Comparison of ENCODE assay signal across 11 cellular contexts in genomic region chr3:71310595-71311319, GRCh38.
A peak's percentile ranks its signal among the peaks of the same experiment; 100 is the strongest.
DNase-seq lines count a peak whose midpoint lies in the region; ATAC-seq, FAIRE-seq and TF ChIP-seq lines count a peak whose summit lies in the region.
"Had no signal": no experiment of that assay in that cellular context is flagged by ENCODE, and none has a peak within 500 bp of the region (broad histone marks: within the 10 kb centered on the region; RNA-seq: fewer than 3 reads in every experiment).

No MANE protein-coding gene starts in this region.

- no peaks in the 10 kb centered on the region for H3K9me3 Mint-ChIP-seq in activated CD4-positive, alpha-beta T cell treated with anti-CD3 and anti-CD28 coated beads for 36 hours (ENCODE audit: low read depth)
- no peaks in the 10 kb centered on the region for H3K9me3 Mint-ChIP-seq in astrocyte (ENCODE audit: unreplicated experiment)

- H4K20me1 ChIP-seq in astrocyte (ENCODE audit: insufficient read depth, low read length), result peaks cover 20% of the 10 kb centered on the region
- no peaks in the 10 kb centered on the region for H4K20me1 ChIP-seq in HepG2 (ENCODE audit: insufficient read depth, low read length)

- H3K79me2 ChIP-seq in astrocyte (ENCODE audit: insufficient read depth, low read length) (peaks cover 73% of the 10 kb centered on the region), HepG2 (ENCODE audit: insufficient read depth, low read length) (peaks cover 10% of the 10 kb centered on the region)

- H3K9me3 ChIP-seq in astrocyte (ENCODE audit: insufficient read depth, low read depth, low read length) (no peaks in the 10 kb centered on the region), HepG2 (ENCODE audit: low read length) (no peaks in the 10 kb centered on the region), thoracic aorta (no peaks in the 10 kb centered on the region)
- H3K9me3 ChIP-seq: BLaER1 treated with 17β-estradiol and CSF1 and Interleukin-3, amounts not matched to agents 10 nM and 100 nM had no signal

- intact Hi-C loops in activated CD4-positive, alpha-beta T cell treated with anti-CD3 and anti-CD28 coated beads for 36 hours (cut with DNase I, micrococcal nuclease), result no loop called here
- intact Hi-C loops in HepG2 (cut with micrococcal nuclease; ENCODE audit: unreplicated experiment), result no loop called here

- no peaks in the 10 kb centered on the region for H3K27me3 ChIP-seq in astrocyte (ENCODE audit: insufficient read depth, low read length)
- no peaks in the 10 kb centered on the region for H3K27me3 ChIP-seq in HepG2 (ENCODE audit: control insufficient read depth in 1 of 2, insufficient read depth in 2 of 2, low read length in 2 of 2)
- no peaks in the 10 kb centered on the region for H3K27me3 ChIP-seq in thoracic aorta (replicated peaks; ENCODE audit: insufficient read depth)

- peaks cover 12% of the 10 kb centered on the region for H3K36me3 Mint-ChIP-seq in activated CD4-positive, alpha-beta T cell treated with anti-CD3 and anti-CD28 coated beads for 36 hours (ENCODE audit: low read depth)
- peaks cover 10% of the 10 kb centered on the region for H3K36me3 Mint-ChIP-seq in astrocyte (ENCODE audit: low read depth, unreplicated experiment)

- no peak for TF ChIP-seq RAD21 in HepG2 (CRISPR knock-in tag; IDR thresholded peaks at IDR 0.05)

- BruUV-seq in HepG2 (replicated peaks; lab: Mats Ljungman, UMichigan), result no TSS peak

- H2AFZ ChIP-seq in astrocyte (ENCODE audit: low read depth, low read length) (no peak overlapping the region), HepG2 (ENCODE audit: low read length) (no peak overlapping the region)

- POLR2A ChIA-PET in activated CD4-positive, alpha-beta T cell treated with anti-CD3 and anti-CD28 coated beads for 36 hours (lab: Charles Lee), result no interaction called here
- POLR2A ChIA-PET in HepG2 (lab: Yijun Ruan, JAX), result no interaction called here

- no peak overlapping the region for H3K4me3 Mint-ChIP-seq in activated CD4-positive, alpha-beta T cell treated with anti-CD3 and anti-CD28 coated beads for 36 hours
- no peak overlapping the region for H3K4me3 Mint-ChIP-seq in astrocyte (ENCODE audit: unreplicated experiment)

- in situ Hi-C loops in HepG2 (cut with HindIII; ENCODE audit: extremely low pct_ligation_motif_present, low pct_unique_long_range_greater_than_20kb), result no loop called here

- peak overlapping the region; percentile 67 for H3K27ac ChIP-seq in astrocyte (ENCODE audit: low read depth, low read length)
- no peak overlapping the region for H3K27ac ChIP-seq in HepG2 (ENCODE audit: extremely low read length, insufficient read depth, low read length)
- peak overlapping the region; percentile 35 to 66 for H3K27ac ChIP-seq in thoracic aorta
- H3K27ac ChIP-seq: BLaER1 treated with 17β-estradiol and CSF1 and Interleukin-3, amounts not matched to agents 10 nM and 100 nM had no signal

- no peaks in the 10 kb centered on the region for H3K36me3 ChIP-seq in astrocyte (ENCODE audit: insufficient read depth, low read length)
- H3K36me3 ChIP-seq in HepG2 (replicated peaks in 1 of 2; ENCODE audit: control insufficient read depth in 1 of 2, insufficient read depth in 2 of 2, low read length in 2 of 2), result peaks cover 1 to 12% of the 10 kb centered on the region in 2 experiments; a peak in 1 of 5 replicates
- no peaks in the 10 kb centered on the region for H3K36me3 ChIP-seq in thoracic aorta
- H3K36me3 ChIP-seq: BLaER1 treated with 17β-estradiol and CSF1 and Interleukin-3, amounts not matched to agents 10 nM and 100 nM had no signal

- H3K4me3 ChIP-seq in astrocyte (ENCODE audit: insufficient read depth, low read depth, low read length) (no peak overlapping the region), HepG2 (replicated peaks in 1 of 3; ENCODE audit: insufficient read depth in 1 of 3, low read depth in 2 of 3, low read length in 3 of 3) (no peak overlapping the region), thoracic aorta (peak overlapping the region; percentile 42)
- H3K4me3 ChIP-seq: BLaER1 treated with 17β-estradiol and CSF1 and Interleukin-3, amounts not matched to agents 10 nM and 100 nM; skin epidermis had no signal

- TF ChIP-seq CTCF in astrocyte (IDR thresholded peaks at IDR 0.05; ENCODE audit: insufficient read depth, low read depth, low read length) (no peak), HepG2 (CRISPR knock-in tag; IDR thresholded peaks at IDR 0.05) (no peak), thoracic aorta (IDR thresholded peaks at IDR 0.05) (no peak)

- CTCF ChIA-PET in activated CD4-positive, alpha-beta T cell treated with anti-CD3 and anti-CD28 coated beads for 36 hours (lab: Charles Lee), result interaction anchor here (0.6 to 2.0 kb wide), 4 partner anchors 9 to 88 kb away, joined by 3 to 9 read pairs (median 4); no protein-coding TSS in a partner anchor
- CTCF ChIA-PET in HepG2 (lab: Yijun Ruan, JAX; ENCODE audit: low intra/inter-chr PET ratio, low total read pairs), result no interaction called here

- H3K9ac ChIP-seq in astrocyte (ENCODE audit: low read length), result peak overlapping the region; percentile 22
- no peak overlapping the region for H3K9ac ChIP-seq in HepG2 (ENCODE audit: insufficient read depth, low read depth, low read length)
- H3K9ac ChIP-seq: BLaER1 treated with 17β-estradiol and CSF1 and Interleukin-3, amounts not matched to agents 10 nM and 100 nM had no signal

- no peak for TF ChIP-seq POLR2A in HepG2 (IDR thresholded peaks at IDR 0.05; ENCODE audit: insufficient read depth in 1 of 2, low read depth in 2 of 2, low read length in 2 of 2)

- H3K4me2 ChIP-seq in astrocyte (ENCODE audit: low read length), result peak overlapping the region; percentile 18
- no peak overlapping the region for H3K4me2 ChIP-seq in HepG2 (ENCODE audit: low read depth, low read length)
- H3K4me2 ChIP-seq: BLaER1 treated with 17β-estradiol and CSF1 and Interleukin-3, amounts not matched to agents 10 nM and 100 nM had no signal

- peak; percentile 57 for ATAC-seq in activated CD4-positive, alpha-beta T cell treated with anti-CD3 and anti-CD28 coated beads for 36 hours
- ATAC-seq in HepG2, result peak; percentile 65
- no peak for ATAC-seq in thoracic aorta (ENCODE audit: insufficient number of reproducible peaks, low FRiP score, low read depth)
- no peak for ATAC-seq in HG03520 (IDR thresholded peaks at IDR 0.05; ENCODE audit: unreplicated experiment)
- ATAC-seq in GM18502 (IDR thresholded peaks at IDR 0.05; ENCODE audit: poor library complexity, unreplicated experiment), result no peak

- TF ChIP-seq EP300 in HepG2 (IDR thresholded peaks at IDR 0.05; ENCODE audit: low read depth in 2 of 2, low read length in 2 of 2) (no peak), HepG2 (CRISPR knock-in tag; IDR thresholded peaks at IDR 0.05; ENCODE audit: borderline replicate concordance) (no peak)

- WGBS in HepG2 (ENCODE audit: low lambda C conversion rate), result 99% methylated on average over 12 of the region's 12 CpGs

- H3K4me1 Mint-ChIP-seq in activated CD4-positive, alpha-beta T cell treated with anti-CD3 and anti-CD28 coated beads for 36 hours, result peaks cover 69% of the 10 kb centered on the region
- peaks cover 49% of the 10 kb centered on the region for H3K4me1 Mint-ChIP-seq in astrocyte (ENCODE audit: low read depth, unreplicated experiment)

- peaks cover 33% of the 10 kb centered on the region for H3K4me1 ChIP-seq in astrocyte (ENCODE audit: insufficient read depth, low read length)
- H3K4me1 ChIP-seq in HepG2 (ENCODE audit: insufficient read depth, low read length), result peaks cover 35% of the 10 kb centered on the region
- peaks cover 15 to 35% of the 10 kb centered on the region in 2 donors for H3K4me1 ChIP-seq in thoracic aorta (ENCODE audit: control insufficient read depth in 1 of 2, low read depth in 2 of 2)
- H3K4me1 ChIP-seq: BLaER1 treated with 17β-estradiol and CSF1 and Interleukin-3, amounts not matched to agents 10 nM and 100 nM had no signal

- peak overlapping the region; percentile 51 for H3K27ac Mint-ChIP-seq in activated CD4-positive, alpha-beta T cell treated with anti-CD3 and anti-CD28 coated beads for 36 hours
- H3K27ac Mint-ChIP-seq in astrocyte (ENCODE audit: unreplicated experiment), result peak overlapping the region; percentile 91

- H3K27me3 Mint-ChIP-seq in activated CD4-positive, alpha-beta T cell treated with anti-CD3 and anti-CD28 coated beads for 36 hours, result no peaks in the 10 kb centered on the region
- no peaks in the 10 kb centered on the region for H3K27me3 Mint-ChIP-seq in astrocyte (ENCODE audit: low read depth, unreplicated experiment)

- DNase-seq in activated CD4-positive, alpha-beta T cell treated with anti-CD3 and anti-CD28 coated beads for 36 hours, result peak; percentile 36
- DNase-seq in activated CD4-positive, alpha-beta T cell treated with anti-CD3 and anti-CD28 coated beads for 4 hours, result no peak
- DNase-seq in astrocyte (ENCODE audit: low read depth), result peak; percentile 26
- peak; percentile 24 for DNase-seq in HepG2 (ENCODE audit: low spot score)
- DNase-seq in thoracic aorta (ENCODE audit: low spot score), result no peak
- no peak for DNase-seq in activated CD4-positive, CD25-positive, alpha-beta regulatory T cell treated with anti-CD3 and anti-CD28 coated beads, Interleukin-2, amount 50 U/mL, for 72 hours
- DNase-seq: MM.1S had no signal

- FAIRE-seq in astrocyte (lab: Jason Lieb, UNC) (peak; percentile 68), HepG2 (lab: Jason Lieb, UNC) (no peak)

TF ChIP-seq in HepG2, 621 proteins besides CTCF, POLR2A, EP300 and RAD21:
- TF ChIP-seq GFI1 (CRISPR knock-in tag; IDR thresholded peaks at IDR 0.05; ENCODE audit: borderline replicate concordance) (no peak), SIN3B (IDR thresholded peaks at IDR 0.05; ENCODE audit: low read length) (no peak), STAG1 (CRISPR knock-in tag; IDR thresholded peaks at IDR 0.05) (peak; percentile 27), SMC3 (IDR thresholded peaks at IDR 0.05; ENCODE audit: low read length) (peak; percentile 14; the same call in 1 of the 2 replicates), ZSCAN30 (CRISPR knock-in tag; IDR thresholded peaks at IDR 0.05) (no peak)

Comparison
In these comparisons a context has a peak if more than half of its experiments do, and no peak if none do; other contexts are left out.
1. DNase-seq: peak in activated CD4-positive, alpha-beta T cell treated with anti-CD3 and anti-CD28 coated beads for 36 hours (single experiment), astrocyte (single experiment) and HepG2 (single experiment); none in activated CD4-positive, alpha-beta T cell treated with anti-CD3 and anti-CD28 coated beads for 4 hours (0 of 2), thoracic aorta (single experiment) and activated CD4-positive, CD25-positive, alpha-beta regulatory T cell treated with anti-CD3 and anti-CD28 coated beads, Interleukin-2, amount 50 U/mL, for 72 hours (single experiment).
2. ATAC-seq: peak in activated CD4-positive, alpha-beta T cell treated with anti-CD3 and anti-CD28 coated beads for 36 hours (single experiment) and HepG2 (single experiment); none in thoracic aorta (single experiment), HG03520 (single experiment) and GM18502 (single experiment).